ENCODE assay signal across 1 cellular context in genomic region chr11:63671322-63672155, GRCh38.
TF ChIP-seq lines count a peak whose summit lies in the region.

ATL3 (minus strand) TSS chr11:63671376; CDS start chr11:63671335, 41 bp downstream.

TF ChIP-seq in K562, 482 proteins besides CTCF, POLR2A, EP300 and RAD21 (continued from another document and continues in another):
- TF ChIP-seq ZNF318 (IDR thresholded peaks at IDR 0.05; ENCODE audit: borderline replicate concordance in 1 of 2, low read depth in 1 of 2) (no peak), ARID4B (CRISPR knock-in tag; IDR thresholded peaks at IDR 0.05) (peak; percentile 100), RFX1 (IDR thresholded peaks at IDR 0.05) (no peak), ZNF518B (CRISPR knock-in tag; IDR thresholded peaks at IDR 0.05) (no peak), NR3C1 (CRISPR knock-in tag; IDR thresholded peaks at IDR 0.05) (peak; percentile 100), ILK (tag; IDR thresholded peaks at IDR 0.05; ENCODE audit: borderline replicate concordance, low read depth) (no peak), CTBP1 (IDR thresholded peaks at IDR 0.05; ENCODE audit: borderline replicate concordance) (peak; percentile 96), ZNF445 (CRISPR knock-in tag; IDR thresholded peaks at IDR 0.05; ENCODE audit: low read depth) (no peak), ZNF3 (CRISPR knock-in tag; IDR thresholded peaks at IDR 0.05) (no peak), ZNF282 (CRISPR knock-in tag; IDR thresholded peaks at IDR 0.05) (peak; percentile 100), TCF15 (CRISPR knock-in tag; IDR thresholded peaks at IDR 0.05) (peak; percentile 78; the same call in 1 of the 2 replicates), ZNF695 (CRISPR knock-in tag; IDR thresholded peaks at IDR 0.05) (no peak), MAZ (CRISPR knock-in tag; conservative IDR thresholded peaks at IDR 0.05 in 1 of 2, IDR thresholded peaks at IDR 0.05 in 1 of 2) (peak; percentile 92 to 99), JUN (IDR thresholded peaks at IDR 0.05; ENCODE audit: borderline replicate concordance, low read depth, low read length) (peak; percentile 82; the same call in 1 of the 2 replicates), JUN (CRISPR knock-in tag; IDR thresholded peaks at IDR 0.05; ENCODE audit: borderline replicate concordance) (peak; percentile 100), CREB5 (CRISPR knock-in tag; IDR thresholded peaks at IDR 0.05) (no peak), E2F6 (IDR thresholded peaks at IDR 0.05; ENCODE audit: borderline replicate concordance in 1 of 2, extremely low read depth in 1 of 2, insufficient read depth in 1 of 2, insufficient read length in 1 of 2, low read depth in 1 of 2, low read length in 1 of 2, poor library complexity in 1 of 2, severe bottlenecking in 1 of 2) (peak; percentile 100), IFI16 (CRISPR knock-in tag; IDR thresholded peaks at IDR 0.05) (no peak), FOXA1 (IDR thresholded peaks at IDR 0.05; ENCODE audit: borderline replicate concordance) (no peak), CBX8 (IDR thresholded peaks at IDR 0.05; ENCODE audit: borderline replicate concordance, extremely low read depth, low read depth, low read length, poor library complexity, severe bottlenecking) (no peak), KDM2B (CRISPR knock-in tag; IDR thresholded peaks at IDR 0.05) (no peak), ZNF143 (CRISPR knock-in tag; IDR thresholded peaks at IDR 0.05) (peak; percentile 98), PCBP1 (IDR thresholded peaks at IDR 0.05; ENCODE audit: low read depth, low read length, poor library complexity, severe bottlenecking) (peak; percentile 86), CREB3L1 (IDR thresholded peaks at IDR 0.05; ENCODE audit: borderline replicate concordance, low read depth) (peak; percentile 99), ZNF140 (CRISPR knock-in tag; IDR thresholded peaks at IDR 0.05) (no peak), CREM (IDR thresholded peaks at IDR 0.05; ENCODE audit: low read depth) (peak; percentile 77), ZKSCAN3 (CRISPR knock-in tag; IDR thresholded peaks at IDR 0.05) (no peak), ZNF764 (CRISPR knock-in tag; IDR thresholded peaks at IDR 0.05; ENCODE audit: low read depth) (no peak), ARID1B (IDR thresholded peaks at IDR 0.05) (no peak; the same call in 1 of the 2 replicates), ZNF280A (IDR thresholded peaks at IDR 0.05; ENCODE audit: low read depth, partially characterized antibody) (no peak), U2AF1 (optimal IDR thresholded peaks at IDR 0.05; ENCODE audit: low read depth, low read length) (peak; percentile 80), DACH1 (IDR thresholded peaks at IDR 0.05; ENCODE audit: partially characterized antibody) (no peak), RBM15 (IDR thresholded peaks at IDR 0.05; ENCODE audit: insufficient read depth, low read length) (no peak), TCF3 (CRISPR knock-in tag; IDR thresholded peaks at IDR 0.05) (peak; percentile 69), ZBTB8A (IDR thresholded peaks at IDR 0.05; ENCODE audit: partially characterized antibody) (no peak), PHF20 (IDR thresholded peaks at IDR 0.05; ENCODE audit: partially characterized antibody) (peak; percentile 67)
